ENCODE assay signal across 8 cellular contexts in genomic region chr1:167937709-167938010, GRCh38. TPM values are rescaled to one million over a fixed set of nuclear protein-coding genes. Genes with fewer than 3 reads are reported as not detected.
DNase-seq lines count a peak whose midpoint lies in the region; TF ChIP-seq lines count a peak whose summit lies in the region.

No MANE protein-coding gene starts in this region.

- H3K27ac ChIP-seq in CD4-positive, alpha-beta memory T cell (ENCODE audit: low read depth, low read length) = peak overlapping the region; percentile 85
- H3K27ac ChIP-seq in OCI-LY1 (ENCODE audit: low read depth, low read length, poor library complexity, severe bottlenecking) (peak overlapping the region; percentile 90), endodermal cell (ENCODE audit: low read depth, low read length) (peak overlapping the region; percentile 99), neural progenitor cell (peak overlapping the region; percentile 92)

- peaks cover 31 to 63% (median 46%) of the 10 kb centered on the region in 4 donors for H3K4me1 Mint-ChIP-seq in CD4-positive, alpha-beta memory T cell
- H3K4me1 Mint-ChIP-seq in endodermal cell (peaks cover 22% of the 10 kb centered on the region), neural progenitor cell (peaks cover 21% of the 10 kb centered on the region)

- H3F3A ChIP-seq in OCI-LY1 (ENCODE audit: insufficient read depth, low read length) (no peaks in the 10 kb centered on the region), neural progenitor cell (ENCODE audit: low read depth) (peaks cover 29% of the 10 kb centered on the region)

- H4K20me1 ChIP-seq in OCI-LY1 (ENCODE audit: insufficient read depth, low read length) (no peaks in the 10 kb centered on the region), neural progenitor cell (ENCODE audit: low read depth) (peaks cover 4% of the 10 kb centered on the region)

- H3K27me3 Mint-ChIP-seq in CD4-positive, alpha-beta memory T cell = no peaks in the 10 kb centered on the region
- H3K27me3 Mint-ChIP-seq in endodermal cell (ENCODE audit: insufficient read depth) = no peaks in the 10 kb centered on the region
- no peaks in the 10 kb centered on the region for H3K27me3 Mint-ChIP-seq in neural progenitor cell (ENCODE audit: insufficient read depth, low read depth)

- H3K4me1 ChIP-seq in CD4-positive, alpha-beta memory T cell (ENCODE audit: insufficient read depth, low read length) = peaks cover 28% of the 10 kb centered on the region
- H3K4me1 ChIP-seq in OCI-LY1 (ENCODE audit: insufficient read depth, low read length, severe bottlenecking) (peaks cover 30% of the 10 kb centered on the region), endodermal cell (ENCODE audit: control insufficient read depth, insufficient read depth, low read length) (no peaks in the 10 kb centered on the region), neural progenitor cell (peaks cover 17% of the 10 kb centered on the region)

- peaks cover 0 to 21% of the 10 kb centered on the region in 2 donors for H3K36me3 Mint-ChIP-seq in CD4-positive, alpha-beta memory T cell
- H3K36me3 Mint-ChIP-seq in endodermal cell (ENCODE audit: low read depth) (peaks cover 10% of the 10 kb centered on the region), neural progenitor cell (peaks cover 7% of the 10 kb centered on the region)

- H3K36me3 ChIP-seq in CD4-positive, alpha-beta memory T cell (ENCODE audit: insufficient read depth, low read length) = no peaks in the 10 kb centered on the region
- peaks cover 11% of the 10 kb centered on the region for H3K36me3 ChIP-seq in OCI-LY1 (ENCODE audit: insufficient read depth, low read length)
- H3K36me3 ChIP-seq in endodermal cell (ENCODE audit: control insufficient read depth, insufficient read depth, low read length) = peaks cover 12% of the 10 kb centered on the region
- no peaks in the 10 kb centered on the region for H3K36me3 ChIP-seq in neural progenitor cell

- H3K79me2 ChIP-seq in OCI-LY1 (ENCODE audit: insufficient read depth, low read length) (peaks cover 76% of the 10 kb centered on the region), neural progenitor cell (ENCODE audit: low read depth) (peaks cover 67% of the 10 kb centered on the region)

- H2AFZ ChIP-seq in OCI-LY1 (ENCODE audit: low read length) (no peak overlapping the region), neural progenitor cell (replicated peaks) (peak overlapping the region; percentile 59)

- H3K4me3 Mint-ChIP-seq in CD4-positive, alpha-beta memory T cell = peak overlapping the region; percentile 90 to 99 (median 93)
- H3K4me3 Mint-ChIP-seq in endodermal cell = peak overlapping the region; percentile 96
- H3K4me3 Mint-ChIP-seq in neural progenitor cell = peak overlapping the region; percentile 97

- H3K4me3 ChIP-seq in CD4-positive, alpha-beta memory T cell (ENCODE audit: low read length in 2 of 2) = peak overlapping the region; percentile 69 to 90
- H3K4me3 ChIP-seq in OCI-LY1 (ENCODE audit: low read depth, low read length, poor library complexity, severe bottlenecking) = peak overlapping the region; percentile 74
- peak overlapping the region; percentile 94 for H3K4me3 ChIP-seq in endodermal cell (ENCODE audit: low read length)
- H3K4me3 ChIP-seq in neural progenitor cell = peak overlapping the region; percentile 81

- no peaks in the 10 kb centered on the region for H3K9me2 ChIP-seq in OCI-LY1 (ENCODE audit: low read depth, low read length)

- CTCF ChIA-PET in CD4-positive, alpha-beta memory T cell (lab: Charles Lee; ENCODE audit: partially characterized antibody) = interaction anchor here (1.3 kb wide), 1 partner anchor 11 kb away, joined by 3 read pairs; no protein-coding TSS in a partner anchor

- peak overlapping the region; percentile 93 to 98 (median 96) for H3K27ac Mint-ChIP-seq in CD4-positive, alpha-beta memory T cell
- peak overlapping the region; percentile 98 for H3K27ac Mint-ChIP-seq in endodermal cell
- peak overlapping the region; percentile 93 for H3K27ac Mint-ChIP-seq in neural progenitor cell

- POLR2A ChIA-PET in CD4-positive, alpha-beta memory T cell (lab: Charles Lee; ENCODE audit: partially characterized antibody) = interaction anchor here (0.8 to 2.2 kb wide), 4 partner anchors 8 to 64 kb away, joined by 3 to 8 read pairs (median 4); no protein-coding TSS in a partner anchor

- H3K9ac ChIP-seq in OCI-LY1 (ENCODE audit: low read length) (peak overlapping the region; percentile 78), endodermal cell (ENCODE audit: extremely low read depth, low read length, poor library complexity, severe bottlenecking) (peak overlapping the region; percentile 93), neural progenitor cell (peak overlapping the region; percentile 85)

- H3K27me3 ChIP-seq in CD4-positive, alpha-beta memory T cell (ENCODE audit: insufficient read depth, low read length) = no peaks in the 10 kb centered on the region
- H3K27me3 ChIP-seq in OCI-LY1 (ENCODE audit: insufficient read depth, low read length) = no peaks in the 10 kb centered on the region
- no peaks in the 10 kb centered on the region for H3K27me3 ChIP-seq in endodermal cell (ENCODE audit: control insufficient read depth, insufficient read depth, low read length, poor library complexity, severe bottlenecking)
- H3K27me3 ChIP-seq in neural progenitor cell = no peaks in the 10 kb centered on the region

- H3K9me3 ChIP-seq in CD4-positive, alpha-beta memory T cell (ENCODE audit: control insufficient read depth in 1 of 2, low read length in 2 of 2) = no peaks in the 10 kb centered on the region
- H3K9me3 ChIP-seq in OCI-LY1 (ENCODE audit: low read length) (no peaks in the 10 kb centered on the region), endodermal cell (ENCODE audit: control insufficient read depth, low read length) (no peaks in the 10 kb centered on the region), neural progenitor cell (ENCODE audit: low read depth) (no peaks in the 10 kb centered on the region)

- intact Hi-C loops in CD4-positive, alpha-beta memory T cell (cut with micrococcal nuclease) = loop anchor here (2.0 to 5.0 kb wide), 7 partner anchors 135 to 1857 kb away; partner anchors contain the start of genes ATP1B1, CREG1, METTL18 and RCSD1

- TF ChIP-seq CTCF in OCI-LY1 (IDR thresholded peaks at IDR 0.05; ENCODE audit: low read length) (no peak), endodermal cell (conservative IDR thresholded peaks at IDR 0.05) (no peak), neural progenitor cell (IDR thresholded peaks at IDR 0.05) (no peak)

- H3K4me2 ChIP-seq in OCI-LY1 (ENCODE audit: low read length) (peak overlapping the region; percentile 78), neural progenitor cell (peak overlapping the region; percentile 97)

- no peak for DNase-seq in CD4-positive, alpha-beta memory T cell
- DNase-seq in endodermal cell (no peak), neural progenitor cell (ENCODE audit: low spot score) (no peak), NOMO-1 treated with dmso at 0.1 percent for 144 hours (lab: John Stamatoyannopoulos, UW; ENCODE audit: unreplicated experiment) (no peak), NCI-H2081 (lab: John Stamatoyannopoulos, UW) (no peak), RKO (ENCODE audit: low spot score) (no peak), LoVo (ENCODE audit: low spot score) (no peak)

- peaks cover 0 to 1% (median 0%) of the 10 kb centered on the region in 8 donors for H3K9me3 Mint-ChIP-seq in CD4-positive, alpha-beta memory T cell
- H3K9me3 Mint-ChIP-seq in endodermal cell (peaks cover 3% of the 10 kb centered on the region), neural progenitor cell (peaks cover 2% of the 10 kb centered on the region)

- 0% methylated on average over 3 of the region's 5 CpGs for WGBS in endodermal cell (ENCODE audit: insufficient coverage in 1 of 2, insufficient read length in 1 of 2), 2 experiments

RNA-seq across cellular contexts. Expression of gene MPC2, which starts 0.8 kb away (rescaled TPM):
- 10 to 100 TPM; 30.8 to 33.2 TPM for total RNA-seq in CD4-positive, alpha-beta memory T cell
- polyA plus RNA-seq in CD4-positive, alpha-beta memory T cell = 100 to 1,000 TPM in 1 of 2 donors, 10 to 100 TPM in 1; 87.7 to 123 TPM
- total RNA-seq in endodermal cell (10 to 100 TPM; 30.7 to 42.5 TPM), neural progenitor cell (ENCODE audit: low replicate concordance) (33.6 and 56.8 TPM in 2 replicates)
- polyA plus RNA-seq in endodermal cell (2013, experiment 1 of 2) = 34.8 TPM
- 38.0 TPM for polyA plus RNA-seq in endodermal cell (2013, experiment 2 of 2)

RNA-seq across cellular contexts. Expression of gene DCAF6, which starts 1.2 kb away (rescaled TPM):
- 10 to 100 TPM; 28.3 to 29.2 TPM for total RNA-seq in CD4-positive, alpha-beta memory T cell
- polyA plus RNA-seq in CD4-positive, alpha-beta memory T cell = 10 to 100 TPM in 1 of 2 donors, 1 to 10 TPM in 1; 8.1 to 14.3 TPM
- total RNA-seq in endodermal cell (10 to 100 TPM; 21.4 to 32.3 TPM), neural progenitor cell (ENCODE audit: low replicate concordance) (18.6 and 28.6 TPM in 2 replicates)
- 14.5 TPM for polyA plus RNA-seq in endodermal cell (2013, experiment 1 of 2)
- polyA plus RNA-seq in endodermal cell (2013, experiment 2 of 2) = 15.9 TPM

RNA-seq across cellular contexts. Expression of gene ADCY10, which starts 23.7 kb away (rescaled TPM):
- total RNA-seq in CD4-positive, alpha-beta memory T cell = under 1 TPM; 0.61 to 0.96 TPM
- polyA plus RNA-seq in CD4-positive, alpha-beta memory T cell = not detected
- total RNA-seq in endodermal cell (under 1 TPM in 1 of 2 donors, not detected in 1; 0.13 TPM), neural progenitor cell (ENCODE audit: low replicate concordance) (not detected in 2 replicates)
- polyA plus RNA-seq in endodermal cell (2013, experiment 1 of 2) = 0.04 TPM
- not detected for polyA plus RNA-seq in endodermal cell (2013, experiment 2 of 2)
